17 cellular contexts compared by ENCODE assay signal in the genomic region with DNA sequence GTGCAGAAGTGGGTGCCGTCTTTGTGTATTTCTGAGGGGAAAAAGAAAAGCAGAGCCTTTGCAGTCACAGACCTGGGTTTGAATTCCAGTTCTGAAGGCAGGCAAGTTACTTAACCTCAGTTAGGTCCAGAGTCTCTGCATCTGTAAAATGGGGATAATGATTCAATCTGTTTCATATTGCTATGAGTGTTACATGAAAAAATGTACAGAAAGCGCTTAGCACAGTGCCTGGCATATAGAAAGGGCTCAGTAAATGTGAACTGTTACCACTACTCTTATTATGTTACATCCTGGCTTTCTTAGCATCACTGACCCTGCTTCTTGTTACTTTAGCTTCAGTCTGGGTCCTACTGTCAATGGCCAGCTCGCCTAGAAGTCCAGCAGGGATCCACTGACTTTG. TPM values are rescaled to one million over a fixed set of nuclear protein-coding genes. Genes with fewer than 3 reads are reported as not detected.
DNase-seq lines count a peak whose midpoint lies in the region; ATAC-seq and TF ChIP-seq lines count a peak whose summit lies in the region.
"Had no signal": no experiment of that assay in that cellular context is flagged by ENCODE, and none has a peak within 500 bp of the region (broad histone marks: within the 10 kb centered on the region; RNA-seq: fewer than 3 reads in every experiment).

No MANE protein-coding gene starts in this region.

- peak overlapping the region; percentile 76 for H3K27ac Mint-ChIP-seq in activated CD4-positive, alpha-beta memory T cell treated with anti-CD3 and anti-CD28 coated beads for 36 hours
- H3K27ac Mint-ChIP-seq in activated CD4-positive, alpha-beta memory T cell treated with anti-CD3 and anti-CD28 coated beads, Interleukin-2, amount 10 ng/mL, durations not matched to agents 7 days and 5 days, result no peak overlapping the region
- H3K27ac Mint-ChIP-seq in activated naive CD8-positive, alpha-beta T cell treated with anti-CD3 and anti-CD28 coated beads, Interleukin-2, amount 10 ng/mL, durations not matched to agents 7 days and 5 days, result peak overlapping the region; percentile 16
- no peak overlapping the region for H3K27ac Mint-ChIP-seq in activated naive CD8-positive, alpha-beta T cell treated with anti-CD3 and anti-CD28 coated beads for 36 hours
- H3K27ac Mint-ChIP-seq in activated B cell treated with CpG ODN at 0.5 μM for 24 hours, result peak overlapping the region; percentile 18
- H3K27ac Mint-ChIP-seq in stimulated activated effector memory CD8-positive, alpha-beta T cell treated with anti-CD3 and anti-CD28 coated beads, Interleukin-12 subunit alpha, Interleukin-12 subunit beta, amount 100 ng/mL, for 72 hours, result no peak overlapping the region
- no peak overlapping the region for H3K27ac Mint-ChIP-seq in progenitor cell of endocrine pancreas
- H3K27ac Mint-ChIP-seq: HFFc6 had no signal

- no peaks in the 10 kb centered on the region for H3K9me3 Mint-ChIP-seq in activated CD4-positive, alpha-beta memory T cell treated with anti-CD3 and anti-CD28 coated beads for 36 hours
- no peaks in the 10 kb centered on the region for H3K9me3 Mint-ChIP-seq in activated CD4-positive, alpha-beta memory T cell treated with anti-CD3 and anti-CD28 coated beads, Interleukin-2, amount 10 ng/mL, durations not matched to agents 7 days and 5 days
- H3K9me3 Mint-ChIP-seq in activated naive CD8-positive, alpha-beta T cell treated with anti-CD3 and anti-CD28 coated beads, Interleukin-2, amount 10 ng/mL, durations not matched to agents 7 days and 5 days, result no peaks in the 10 kb centered on the region
- peaks cover 1% of the 10 kb centered on the region for H3K9me3 Mint-ChIP-seq in activated naive CD8-positive, alpha-beta T cell treated with anti-CD3 and anti-CD28 coated beads for 36 hours
- H3K9me3 Mint-ChIP-seq in activated B cell treated with CpG ODN at 0.5 μM for 24 hours (no peaks in the 10 kb centered on the region), progenitor cell of endocrine pancreas (ENCODE audit: low read depth) (peaks cover 10% of the 10 kb centered on the region)
- H3K9me3 Mint-ChIP-seq in stimulated activated effector memory CD8-positive, alpha-beta T cell treated with anti-CD3 and anti-CD28 coated beads, Interleukin-12 subunit alpha, Interleukin-12 subunit beta, amount 100 ng/mL, for 72 hours, result no peaks in the 10 kb centered on the region
- H3K9me3 Mint-ChIP-seq: HFFc6 had no signal

- intact Hi-C loops in activated CD4-positive, alpha-beta memory T cell treated with anti-CD3 and anti-CD28 coated beads for 36 hours (cut with micrococcal nuclease), result loop anchor here (1.0 kb wide), 1 partner anchor 11 kb away; no protein-coding TSS in a partner anchor
- intact Hi-C loops in activated B cell treated with CpG ODN at 0.5 μM for 24 hours (cut with micrococcal nuclease), result no loop called here

- H3K4me3 Mint-ChIP-seq in activated CD4-positive, alpha-beta memory T cell treated with anti-CD3 and anti-CD28 coated beads for 36 hours, result no peak overlapping the region
- no peak overlapping the region for H3K4me3 Mint-ChIP-seq in activated CD4-positive, alpha-beta memory T cell treated with anti-CD3 and anti-CD28 coated beads, Interleukin-2, amount 10 ng/mL, durations not matched to agents 7 days and 5 days
- H3K4me3 Mint-ChIP-seq in activated naive CD8-positive, alpha-beta T cell treated with anti-CD3 and anti-CD28 coated beads, Interleukin-2, amount 10 ng/mL, durations not matched to agents 7 days and 5 days, result no peak overlapping the region
- H3K4me3 Mint-ChIP-seq in activated naive CD8-positive, alpha-beta T cell treated with anti-CD3 and anti-CD28 coated beads for 36 hours, result no peak overlapping the region
- no peak overlapping the region for H3K4me3 Mint-ChIP-seq in activated B cell treated with CpG ODN at 0.5 μM for 24 hours
- H3K4me3 Mint-ChIP-seq in stimulated activated effector memory CD8-positive, alpha-beta T cell treated with anti-CD3 and anti-CD28 coated beads, Interleukin-12 subunit alpha, Interleukin-12 subunit beta, amount 100 ng/mL, for 72 hours, result no peak overlapping the region
- H3K4me3 Mint-ChIP-seq in progenitor cell of endocrine pancreas (ENCODE audit: low read depth), result no peak overlapping the region
- H3K4me3 Mint-ChIP-seq: HFFc6 had no signal

- H3K4me3 ChIP-seq in MG63, result no peak overlapping the region

- POLR2A ChIA-PET in activated CD4-positive, alpha-beta memory T cell treated with anti-CD3 and anti-CD28 coated beads for 36 hours (lab: Charles Lee), result no interaction called here
- POLR2A ChIA-PET in activated CD4-positive, alpha-beta memory T cell treated with anti-CD3 and anti-CD28 coated beads, Interleukin-2, amount 10 ng/mL, durations not matched to agents 7 days and 5 days (lab: Charles Lee), result no interaction called here
- POLR2A ChIA-PET in activated naive CD8-positive, alpha-beta T cell treated with anti-CD3 and anti-CD28 coated beads, Interleukin-2, amount 10 ng/mL, durations not matched to agents 7 days and 5 days (lab: Charles Lee), result no interaction called here
- POLR2A ChIA-PET in activated B cell treated with CpG ODN at 0.5 μM for 24 hours (lab: Charles Lee), result no interaction called here

- H3K36me3 ChIP-seq in MG63, result no peaks in the 10 kb centered on the region

- H3K36me3 Mint-ChIP-seq in activated CD4-positive, alpha-beta memory T cell treated with anti-CD3 and anti-CD28 coated beads for 36 hours, result peaks cover 8% of the 10 kb centered on the region
- H3K36me3 Mint-ChIP-seq in activated CD4-positive, alpha-beta memory T cell treated with anti-CD3 and anti-CD28 coated beads, Interleukin-2, amount 10 ng/mL, durations not matched to agents 7 days and 5 days (ENCODE audit: low read depth), result peaks cover 32% of the 10 kb centered on the region
- peaks cover 4% of the 10 kb centered on the region for H3K36me3 Mint-ChIP-seq in activated naive CD8-positive, alpha-beta T cell treated with anti-CD3 and anti-CD28 coated beads, Interleukin-2, amount 10 ng/mL, durations not matched to agents 7 days and 5 days
- H3K36me3 Mint-ChIP-seq in activated naive CD8-positive, alpha-beta T cell treated with anti-CD3 and anti-CD28 coated beads for 36 hours, result peaks cover 9% of the 10 kb centered on the region
- H3K36me3 Mint-ChIP-seq in activated B cell treated with CpG ODN at 0.5 μM for 24 hours (ENCODE audit: low read depth) (peaks cover 36% of the 10 kb centered on the region), progenitor cell of endocrine pancreas (ENCODE audit: insufficient read depth) (peaks cover 3% of the 10 kb centered on the region)
- H3K36me3 Mint-ChIP-seq in stimulated activated effector memory CD8-positive, alpha-beta T cell treated with anti-CD3 and anti-CD28 coated beads, Interleukin-12 subunit alpha, Interleukin-12 subunit beta, amount 100 ng/mL, for 72 hours, result peaks cover 34% of the 10 kb centered on the region

- TF ChIP-seq CTCF in activated B cell treated with CpG ODN at 0.5 μM for 24 hours (IDR thresholded peaks at IDR 0.05), result no peak
- TF ChIP-seq CTCF in progenitor cell of endocrine pancreas (IDR thresholded peaks at IDR 0.05; ENCODE audit: unreplicated experiment), result no peak

- no peaks in the 10 kb centered on the region for H3K27me3 Mint-ChIP-seq in activated CD4-positive, alpha-beta memory T cell treated with anti-CD3 and anti-CD28 coated beads for 36 hours
- no peaks in the 10 kb centered on the region for H3K27me3 Mint-ChIP-seq in activated CD4-positive, alpha-beta memory T cell treated with anti-CD3 and anti-CD28 coated beads, Interleukin-2, amount 10 ng/mL, durations not matched to agents 7 days and 5 days
- no peaks in the 10 kb centered on the region for H3K27me3 Mint-ChIP-seq in activated naive CD8-positive, alpha-beta T cell treated with anti-CD3 and anti-CD28 coated beads, Interleukin-2, amount 10 ng/mL, durations not matched to agents 7 days and 5 days
- no peaks in the 10 kb centered on the region for H3K27me3 Mint-ChIP-seq in activated naive CD8-positive, alpha-beta T cell treated with anti-CD3 and anti-CD28 coated beads for 36 hours
- H3K27me3 Mint-ChIP-seq in activated B cell treated with CpG ODN at 0.5 μM for 24 hours (no peaks in the 10 kb centered on the region), progenitor cell of endocrine pancreas (no peaks in the 10 kb centered on the region)

- H3K27me3 ChIP-seq in MG63, result no peaks in the 10 kb centered on the region

- no peak for ATAC-seq in activated naive CD8-positive, alpha-beta T cell treated with anti-CD3 and anti-CD28 coated beads, Interleukin-2, amount 10 ng/mL, durations not matched to agents 7 days and 5 days (ENCODE audit: low read depth)
- no peak for ATAC-seq in activated B cell treated with CpG ODN at 0.5 μM for 24 hours (ENCODE audit: low read depth)
- peak; percentile 79 for ATAC-seq in stimulated activated effector memory CD8-positive, alpha-beta T cell treated with anti-CD3 and anti-CD28 coated beads, Interleukin-12 subunit alpha, Interleukin-12 subunit beta, amount 100 ng/mL, for 72 hours

- H3K4me1 Mint-ChIP-seq in activated CD4-positive, alpha-beta memory T cell treated with anti-CD3 and anti-CD28 coated beads for 36 hours (ENCODE audit: low read depth), result peaks cover 41% of the 10 kb centered on the region
- peaks cover 32% of the 10 kb centered on the region for H3K4me1 Mint-ChIP-seq in activated CD4-positive, alpha-beta memory T cell treated with anti-CD3 and anti-CD28 coated beads, Interleukin-2, amount 10 ng/mL, durations not matched to agents 7 days and 5 days
- H3K4me1 Mint-ChIP-seq in activated naive CD8-positive, alpha-beta T cell treated with anti-CD3 and anti-CD28 coated beads, Interleukin-2, amount 10 ng/mL, durations not matched to agents 7 days and 5 days, result peaks cover 19% of the 10 kb centered on the region
- peaks cover 22% of the 10 kb centered on the region for H3K4me1 Mint-ChIP-seq in activated naive CD8-positive, alpha-beta T cell treated with anti-CD3 and anti-CD28 coated beads for 36 hours
- H3K4me1 Mint-ChIP-seq in activated B cell treated with CpG ODN at 0.5 μM for 24 hours, result peaks cover 37% of the 10 kb centered on the region
- H3K4me1 Mint-ChIP-seq in stimulated activated effector memory CD8-positive, alpha-beta T cell treated with anti-CD3 and anti-CD28 coated beads, Interleukin-12 subunit alpha, Interleukin-12 subunit beta, amount 100 ng/mL, for 72 hours, result peaks cover 15% of the 10 kb centered on the region
- H3K4me1 Mint-ChIP-seq in progenitor cell of endocrine pancreas (ENCODE audit: low read depth), result peaks cover 1% of the 10 kb centered on the region

- H3K9me3 ChIP-seq in MG63, result no peaks in the 10 kb centered on the region

- no peak for DNase-seq in activated CD4-positive, alpha-beta memory T cell treated with anti-CD3 and anti-CD28 coated beads for 36 hours
- DNase-seq in activated CD4-positive, alpha-beta memory T cell treated with anti-CD3 and anti-CD28 coated beads, Interleukin-2, amount 10 ng/mL, durations not matched to agents 7 days and 5 days, result no peak
- DNase-seq in activated naive CD8-positive, alpha-beta T cell treated with anti-CD3 and anti-CD28 coated beads, Interleukin-2, amount 10 ng/mL, durations not matched to agents 7 days and 5 days, result no peak
- DNase-seq in activated naive CD8-positive, alpha-beta T cell treated with anti-CD3 and anti-CD28 coated beads for 36 hours, result no peak
- DNase-seq in activated B cell treated with CpG ODN at 0.5 μM for 24 hours (no peak), progenitor cell of endocrine pancreas (ENCODE audit: low spot score, unreplicated experiment) (no peak), MG63 (no peak)
- DNase-seq in stimulated activated effector memory CD8-positive, alpha-beta T cell treated with anti-CD3 and anti-CD28 coated beads, Interleukin-12 subunit alpha, Interleukin-12 subunit beta, amount 100 ng/mL, for 72 hours (ENCODE audit: low spot score in 2 of 2), result no peak
- DNase-seq: DMS79; H7; HFFc6; KG1; MV-4-11; NCI-H1694 treated with DMSO at 0.1 percent for 48 hours; NCI-H748 treated with DMSO at 0.1 percent for 48 hours; NK-92 treated with Interleukin-12 subunit alpha and Interleukin-12 subunit beta, amount 100 ng/mL, for 24 hours; Right ventricle myocardium superior had no signal

- CTCF ChIA-PET in activated CD4-positive, alpha-beta memory T cell treated with anti-CD3 and anti-CD28 coated beads for 36 hours (lab: Charles Lee), result no interaction called here
- CTCF ChIA-PET in activated CD4-positive, alpha-beta memory T cell treated with anti-CD3 and anti-CD28 coated beads, Interleukin-2, amount 10 ng/mL, durations not matched to agents 7 days and 5 days (lab: Charles Lee), result no interaction called here
- CTCF ChIA-PET in activated B cell treated with CpG ODN at 0.5 μM for 24 hours (lab: Charles Lee), result no interaction called here

RNA-seq across cellular contexts. Expression of a gene that starts 45.9 kb away (rescaled TPM):
- total RNA-seq in activated CD4-positive, alpha-beta memory T cell treated with anti-CD3 and anti-CD28 coated beads for 36 hours, result 10 to 100 TPM; 47.5 to 50.4 TPM
- total RNA-seq in activated CD4-positive, alpha-beta memory T cell treated with anti-CD3 and anti-CD28 coated beads, Interleukin-2, amount 10 ng/mL, durations not matched to agents 7 days and 5 days, result 10 to 100 TPM; 79.0 to 82.9 TPM
- 10 to 100 TPM; 71.9 to 80.4 TPM for total RNA-seq in activated naive CD8-positive, alpha-beta T cell treated with anti-CD3 and anti-CD28 coated beads, Interleukin-2, amount 10 ng/mL, durations not matched to agents 7 days and 5 days
- total RNA-seq in activated naive CD8-positive, alpha-beta T cell treated with anti-CD3 and anti-CD28 coated beads for 36 hours, result 10 to 100 TPM; 44.7 to 47.3 TPM
- 56.0 and 58.6 TPM in 2 replicates for total RNA-seq in activated B cell treated with CpG ODN at 0.5 μM for 24 hours
- total RNA-seq in progenitor cell of endocrine pancreas, result 5.8 TPM in 2 replicates
- 4.3 and 6.4 TPM in 2 replicates for total RNA-seq in MG63 (2014; rRNA removed; shearing (Covaris generic); ENCODE audit: low replicate concordance)

Comparison
In these comparisons a context has a peak if more than half of its experiments do, and no peak if none do; other contexts are left out.
1. H3K27ac Mint-ChIP-seq: peak in activated CD4-positive, alpha-beta memory T cell treated with anti-CD3 and anti-CD28 coated beads for 36 hours (single experiment), activated naive CD8-positive, alpha-beta T cell treated with anti-CD3 and anti-CD28 coated beads, Interleukin-2, amount 10 ng/mL, durations not matched to agents 7 days and 5 days (single experiment) and activated B cell treated with CpG ODN at 0.5 μM for 24 hours (single experiment); none in activated CD4-positive, alpha-beta memory T cell treated with anti-CD3 and anti-CD28 coated beads, Interleukin-2, amount 10 ng/mL, durations not matched to agents 7 days and 5 days (single experiment), activated naive CD8-positive, alpha-beta T cell treated with anti-CD3 and anti-CD28 coated beads for 36 hours (single experiment), stimulated activated effector memory CD8-positive, alpha-beta T cell treated with anti-CD3 and anti-CD28 coated beads, Interleukin-12 subunit alpha, Interleukin-12 subunit beta, amount 100 ng/mL, for 72 hours (single experiment) and progenitor cell of endocrine pancreas (single experiment).